In the genomic region with DNA sequence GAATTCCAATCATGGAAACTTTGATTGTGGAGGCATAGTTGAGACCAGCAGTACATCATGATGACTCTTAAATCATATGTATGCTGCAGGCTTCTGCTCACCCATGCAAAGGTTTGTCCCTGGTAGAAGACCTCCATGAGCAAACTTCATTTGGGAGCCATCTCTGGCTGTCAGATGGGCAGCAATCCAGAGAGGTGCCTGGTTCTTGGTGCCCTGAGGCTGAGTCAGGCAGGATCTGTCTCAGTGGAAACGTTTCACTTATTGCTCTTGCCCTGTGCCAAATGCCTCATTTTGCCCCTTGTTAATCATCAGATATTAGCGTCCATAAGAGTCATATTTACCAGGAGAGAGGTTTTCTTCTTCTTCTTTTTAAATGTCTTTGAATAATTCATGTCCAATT, we compare ENCODE assay signal across 25 cellular contexts.
"Had no signal": no experiment of that assay in that cellular context is flagged by ENCODE, and none has a peak within 500 bp of the region (broad histone marks: within the 10 kb centered on the region; RNA-seq: fewer than 3 reads in every experiment).

No MANE protein-coding gene starts in this region.

- H3K9me3 ChIP-seq: ovary, psoas muscle, right lobe of liver, sigmoid colon, stomach, thoracic aorta, thyroid gland, tibial nerve, upper lobe of left lung, vagina had no signal

- H3K4me3 ChIP-seq: neural progenitor cell, ovary, psoas muscle, right lobe of liver, sigmoid colon, stomach, thoracic aorta, thyroid gland, tibial nerve, upper lobe of left lung, vagina had no signal

- H3K9ac ChIP-seq: neural progenitor cell, parathyroid adenoma had no signal

- H3K27me3 ChIP-seq: neural progenitor cell, ovary, right lobe of liver, sigmoid colon, stomach, thyroid gland, tibial nerve, upper lobe of left lung, vagina had no signal

- H3K27ac ChIP-seq: neural progenitor cell, ovary, parathyroid adenoma, psoas muscle, right lobe of liver, sigmoid colon, stomach, thoracic aorta, thyroid gland, tibial nerve, upper lobe of left lung, vagina had no signal

- H2AFZ ChIP-seq: neural progenitor cell, parathyroid adenoma had no signal

- H3K4me2 ChIP-seq: neural progenitor cell had no signal

- H3K79me2 ChIP-seq: parathyroid adenoma had no signal

- ATAC-seq: natural killer cell; psoas muscle; right cardiac atrium; right lobe of liver; stimulated activated effector memory CD8-positive, alpha-beta T cell treated with anti-CD3 and anti-CD28 coated beads, Interleukin-12 subunit alpha, Interleukin-12 subunit beta, amount 100 ng/mL, for 72 hours; stimulated activated naive B cell treated with anti-CD40 and anti-IgM and Interleukin-4, amounts not matched to agents 10 μg/mL and 1 μg/mL and 100 μg/mL, for 72 hours had no signal

- H3K4me1 ChIP-seq: neural progenitor cell, parathyroid adenoma, psoas muscle, right lobe of liver, sigmoid colon, stomach, thyroid gland, tibial nerve, vagina had no signal

- DNase-seq: natural killer cell; occipital lobe; ovary; posterior cingulate gyrus; psoas muscle; right cardiac atrium; right lobe of liver; sigmoid colon; small intestine; stimulated activated CD4-positive, alpha-beta T cell treated with anti-CD3 and anti-CD28 coated beads, Interleukin-15, amount 100 ng/mL, for 24 hours; stimulated activated CD4-positive, alpha-beta T cell treated with anti-CD3 and anti-CD28 coated beads, Interleukin-2, amount 100 ng/mL, for 24 hours; stimulated activated CD4-positive, alpha-beta T cell treated with anti-CD3 and anti-CD28 coated beads, Interleukin-2, amount 100 ng/mL, for 48 hours; stimulated activated CD4-positive, alpha-beta T cell treated with anti-CD3 and anti-CD28 coated beads, Interleukin-4, amount 100 ng/mL, for 24 hours; stimulated activated naive B cell treated with anti-CD40 and anti-IgM and Interleukin-4, amounts not matched to agents 10 μg/mL and 1 μg/mL and 100 μg/mL, for 72 hours; stimulated activated naive CD4-positive, alpha-beta T cell treated with Interleukin-2 at 50 U/mL for 16 hours; stomach; thyroid gland; trophoblast cell; upper lobe of left lung had no signal

- H3K36me3 ChIP-seq: neural progenitor cell, ovary, right lobe of liver, sigmoid colon, stomach, thoracic aorta, thyroid gland, tibial nerve, upper lobe of left lung, vagina had no signal
